In the genomic region with DNA sequence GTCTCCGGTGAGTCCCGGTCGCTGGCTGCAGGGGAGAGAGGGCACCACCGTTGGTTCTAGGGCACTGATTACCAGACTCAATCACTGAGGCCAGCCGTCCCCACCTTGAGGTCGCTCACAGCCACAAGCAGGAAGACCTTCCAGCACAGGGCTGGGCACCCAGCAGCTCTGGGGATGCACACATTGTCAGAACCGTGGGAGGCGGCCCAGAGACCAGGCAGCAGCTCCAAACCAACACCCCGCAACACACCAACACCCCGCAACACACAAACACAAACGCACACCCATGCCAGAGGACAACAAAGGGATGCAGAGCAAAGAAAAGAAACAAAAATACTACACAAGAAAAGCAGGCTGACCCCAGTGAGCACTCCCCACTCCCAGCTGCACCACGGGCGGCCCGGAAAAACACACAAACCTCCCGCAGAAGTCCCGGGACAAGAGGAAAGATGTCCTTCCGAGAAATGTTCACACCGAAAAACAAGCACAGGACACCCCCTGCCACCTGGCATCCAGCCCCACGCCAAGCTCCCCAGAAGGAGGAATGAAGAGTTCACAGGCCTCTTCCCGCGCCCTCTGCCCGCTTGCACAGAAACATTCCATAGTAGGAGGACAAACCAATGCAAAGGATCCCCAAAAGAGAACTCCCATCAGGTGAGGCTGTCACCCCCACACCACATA, we compare ENCODE assay signal across 1 cellular context.
TF ChIP-seq lines count a peak whose summit lies in the region.

No MANE protein-coding gene starts in this region.

TF ChIP-seq in IMR-90, 13 proteins besides CTCF, POLR2A, EP300 and RAD21:
- no peak for TF ChIP-seq SMC3 (IDR thresholded peaks at IDR 0.05; ENCODE audit: low read depth, low read length)
- TF ChIP-seq MAZ (IDR thresholded peaks at IDR 0.05; ENCODE audit: borderline replicate concordance, low read depth, low read length) = no peak
